1 cellular context compared by ENCODE assay signal in genomic region chr2:102660574-102660973, GRCh38.
TF ChIP-seq lines count a peak whose summit lies in the region.

No MANE protein-coding gene starts in this region.

TF ChIP-seq in GM23338, 12 proteins besides CTCF, POLR2A, EP300 and RAD21 (continued from another document):
- TF ChIP-seq ZNF462 (CRISPR knock-in tag; IDR thresholded peaks at IDR 0.05) (no peak), STAT1 (IDR thresholded peaks at IDR 0.05; ENCODE audit: unreplicated experiment) (no peak), EZH2 (IDR thresholded peaks at IDR 0.05; ENCODE audit: low read depth, unreplicated experiment) (no peak)
